In the genomic region with DNA sequence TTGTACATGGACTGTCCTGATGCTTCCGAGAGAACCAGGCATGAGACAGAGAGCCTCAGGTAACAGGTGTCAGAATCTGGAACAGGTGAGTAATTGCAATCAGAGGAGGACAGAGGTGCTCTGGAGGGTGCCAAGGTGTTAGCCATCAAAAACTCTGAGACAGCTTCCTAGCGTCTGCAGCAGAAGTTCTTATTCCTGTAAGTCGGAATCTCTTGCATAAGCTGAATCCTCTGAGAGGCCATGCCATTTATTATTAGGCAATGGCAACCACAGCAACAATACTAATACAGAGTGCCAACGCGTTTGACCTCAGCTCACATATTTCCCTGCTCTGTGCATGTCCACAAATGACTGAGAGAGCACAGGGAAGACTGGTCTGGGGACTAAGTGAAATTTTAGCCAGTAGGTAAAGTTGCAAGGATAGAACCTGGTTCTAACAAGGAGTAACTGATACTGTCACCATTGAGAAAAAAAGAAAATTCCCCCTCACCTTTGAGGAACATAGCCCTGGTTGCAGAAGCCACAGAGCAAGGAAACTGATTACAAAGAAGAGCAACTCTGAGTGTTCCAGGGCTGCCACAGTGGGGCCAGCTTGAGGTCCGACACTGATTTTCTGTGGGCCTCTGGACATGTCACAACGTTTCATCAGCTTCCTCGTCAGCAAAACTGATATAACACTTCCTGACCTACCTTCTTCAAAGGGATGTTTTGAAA, we compare ENCODE assay signal across 12 cellular contexts. TPM values are rescaled to one million over a fixed set of nuclear protein-coding genes. Genes with fewer than 3 reads are reported as not detected.
DNase-seq lines count a peak whose midpoint lies in the region; ATAC-seq and TF ChIP-seq lines count a peak whose summit lies in the region.
"Had no signal": no experiment of that assay in that cellular context is flagged by ENCODE, and none has a peak within 500 bp of the region (broad histone marks: within the 10 kb centered on the region; RNA-seq: fewer than 3 reads in every experiment).

No MANE protein-coding gene starts in this region.

- H2AFZ ChIP-seq in KMS-11 (ENCODE audit: low read depth) (no peak overlapping the region), parathyroid adenoma (peak overlapping the region; percentile 73)

- DNase-seq in SW480 (ENCODE audit: low spot score) (peak; percentile 17), heart right ventricle (peak in 1 of 2 donors; percentile 18), HuH-7.5 (ENCODE audit: low spot score) (no peak), RPMI8226 (no peak)
- DNase-seq: activated naive CD4-positive, alpha-beta T cell treated with anti-CD3 and anti-CD28 coated beads for 36 hours; glutamatergic neuron; NCI-H526; stimulated activated CD4-positive, alpha-beta T cell treated with anti-CD3 and anti-CD28 coated beads, Interleukin-12 subunit alpha, Interleukin-12 subunit beta, amount 100 ng/mL, for 4 hours had no signal

- no peak overlapping the region for H3K4me3 ChIP-seq in KMS-11 (IDR thresholded peaks at IDR 0.05; ENCODE audit: insufficient read depth, low read depth, low read length)
- no peak overlapping the region for H3K4me3 ChIP-seq in heart right ventricle
- H3K4me3 ChIP-seq in parathyroid adenoma (ENCODE audit: low read depth, low read length): no peak overlapping the region

- ATAC-seq in heart right ventricle (peak; percentile 63 to 98 (median 90)), HG03571 (IDR thresholded peaks at IDR 0.05; ENCODE audit: unreplicated experiment) (no peak), HG02852 (IDR thresholded peaks at IDR 0.05; ENCODE audit: unreplicated experiment) (no peak)

- H3K9ac ChIP-seq in KMS-11: no peak overlapping the region
- no peak overlapping the region for H3K9ac ChIP-seq in parathyroid adenoma

- H4K20me1 ChIP-seq in KMS-11 (ENCODE audit: insufficient read depth): no peaks in the 10 kb centered on the region

- H3K4me1 ChIP-seq in KMS-11 (ENCODE audit: low read depth, poor library complexity, severe bottlenecking): peaks cover 16% of the 10 kb centered on the region
- peaks cover 0 to 24% (median 14%) of the 10 kb centered on the region in 9 donors for H3K4me1 ChIP-seq in heart right ventricle
- H3K4me1 ChIP-seq in parathyroid adenoma: peaks cover 34% of the 10 kb centered on the region

- TF ChIP-seq CTCF in KMS-11 (conservative IDR thresholded peaks at IDR 0.05; ENCODE audit: low read depth, low read length) (no peak), heart right ventricle (IDR thresholded peaks at IDR 0.05) (no peak), parathyroid adenoma (IDR thresholded peaks at IDR 0.05) (no peak)

- WGBS in heart right ventricle, 2 donors: 44 to 58% methylated on average over 8 of the region's 8 CpGs

- H3K9me3 ChIP-seq in heart right ventricle (no peaks in the 10 kb centered on the region), parathyroid adenoma (ENCODE audit: control insufficient read depth, low read length) (no peaks in the 10 kb centered on the region)

- H3K4me2 ChIP-seq in KMS-11 (peak overlapping the region; percentile 23; the same call in 1 of the 2 replicates), parathyroid adenoma (ENCODE audit: low read length) (no peak overlapping the region)

- H3K36me3 ChIP-seq in KMS-11 (ENCODE audit: insufficient read depth) (no peaks in the 10 kb centered on the region), heart right ventricle (no peaks in the 10 kb centered on the region), parathyroid adenoma (ENCODE audit: control insufficient read depth, insufficient read depth, low read length) (no peaks in the 10 kb centered on the region)

- H3K79me2 ChIP-seq in KMS-11 (ENCODE audit: insufficient read depth, low read depth) (no peaks in the 10 kb centered on the region), parathyroid adenoma (no peaks in the 10 kb centered on the region)

- H3K27me3 ChIP-seq in KMS-11 (ENCODE audit: insufficient read depth, low read depth) (no peaks in the 10 kb centered on the region), heart right ventricle (no peaks in the 10 kb centered on the region), parathyroid adenoma (ENCODE audit: control insufficient read depth, insufficient read depth, low read length) (no peaks in the 10 kb centered on the region)

- H3K27ac ChIP-seq in KMS-11 (no peak overlapping the region), heart right ventricle (peak overlapping the region in 6 of 10 donors; percentile 6 to 75 (median 26)), parathyroid adenoma (peak overlapping the region; percentile 58)

- intact Hi-C loops in heart right ventricle (cut with DNase I): loop anchor here in 1 of 10 donors (10.0 kb wide), 1 partner anchor 99 kb away; no protein-coding TSS in a partner anchor

RNA-seq across cellular contexts. Expression of a gene that starts 55.1 kb away (rescaled TPM):
- 10 to 100 TPM; 37.9 to 67.2 (median 54.8) TPM for total RNA-seq in heart right ventricle
- polyA plus RNA-seq in heart right ventricle: 10 to 100 TPM; 12.7 to 20.3 TPM

Comparison
In these comparisons a context has a peak if more than half of its experiments do, and no peak if none do; other contexts are left out.
1. ATAC-seq: peak in heart right ventricle (8 of 8); none in HG03571 (single experiment) and HG02852 (single experiment).